Comparison of ENCODE assay signal across 14 cellular contexts in genomic region chr10:85864866-85865526, GRCh38.
DNase-seq lines count a peak whose midpoint lies in the region; ATAC-seq and TF ChIP-seq lines count a peak whose summit lies in the region.
"Had no signal": no experiment of that assay in that cellular context is flagged by ENCODE, and none has a peak within 500 bp of the region (broad histone marks: within the 10 kb centered on the region; RNA-seq: fewer than 3 reads in every experiment).

No MANE protein-coding gene starts in this region.

- in situ Hi-C loops in Panc1 (cut with HindIII; ENCODE audit: low pct_unique_long_range_greater_than_20kb, low sequenced_read_pairs) (no loop called here), GM23248 (cut with MboI) (no loop called here)

- TF ChIP-seq CTCF in Panc1 (IDR thresholded peaks at IDR 0.05) (no peak), hepatocyte (IDR thresholded peaks at IDR 0.05; ENCODE audit: poor library complexity) (no peak)

- H3K79me2 ChIP-seq in hepatocyte: no peaks in the 10 kb centered on the region
- H3K79me2 ChIP-seq in GM23248 (ENCODE audit: insufficient read depth): no peaks in the 10 kb centered on the region

- H3K4me3 ChIP-seq in Panc1 (ENCODE audit: low read depth in 2 of 2, low read length in 2 of 2): no peak overlapping the region
- H3K4me3 ChIP-seq in hepatocyte: no peak overlapping the region
- H3K4me3 ChIP-seq in GM23248: no peak overlapping the region

- no peak overlapping the region for H3K9ac ChIP-seq in GM23248

- H3K9me2 ChIP-seq in hepatocyte (replicated peaks; ENCODE audit: insufficient read depth) (no peaks in the 10 kb centered on the region), GM23248 (ENCODE audit: insufficient read depth) (no peaks in the 10 kb centered on the region)

- H3K36me3 ChIP-seq in Panc1 (ENCODE audit: control insufficient read depth, insufficient read depth, low read length) (no peaks in the 10 kb centered on the region), hepatocyte (replicated peaks; ENCODE audit: insufficient read depth, low read depth) (no peaks in the 10 kb centered on the region), GM23248 (ENCODE audit: low read depth) (no peaks in the 10 kb centered on the region)

- H3K4me1 ChIP-seq in Panc1 (ENCODE audit: control insufficient read depth, insufficient read depth, low read length): no peaks in the 10 kb centered on the region
- peaks cover 17% of the 10 kb centered on the region for H3K4me1 ChIP-seq in hepatocyte (ENCODE audit: insufficient read depth)
- no peaks in the 10 kb centered on the region for H3K4me1 ChIP-seq in GM23248 (ENCODE audit: insufficient read depth)

- no peak overlapping the region for H2AFZ ChIP-seq in hepatocyte
- H2AFZ ChIP-seq in GM23248: no peak overlapping the region

- intact Hi-C loops in Panc1 (cut with micrococcal nuclease; ENCODE audit: unreplicated experiment) (no loop called here), posterior cingulate gyrus (cut with DNase I) (no loop called here)

- POLR2A ChIA-PET in Panc1 (lab: Charles Lee): no interaction called here

- H4K20me1 ChIP-seq in hepatocyte (ENCODE audit: insufficient read depth, poor library complexity, severe bottlenecking): no peaks in the 10 kb centered on the region
- no peaks in the 10 kb centered on the region for H4K20me1 ChIP-seq in GM23248 (ENCODE audit: insufficient read depth)

- no peak for DNase-seq in Panc1 (ENCODE audit: low read depth, low spot score)
- peak; percentile 30 for DNase-seq in hepatocyte (ENCODE audit: low spot score)
- no peak for DNase-seq in posterior cingulate gyrus
- no peak for DNase-seq in GM23248
- DNase-seq in GM19238 (ENCODE audit: insufficient read length, low spot score): no peak
- DNase-seq in hippocampal formation (lab: John Stamatoyannopoulos, UW): no peak
- DNase-seq: CD8-positive, alpha-beta T cell; COR-L47; DMS153; DMS79 treated with DMSO at 0.1 percent for 48 hours; GDM1 had no signal

- H3K27ac ChIP-seq in Panc1 (ENCODE audit: low read length) (no peak overlapping the region), hepatocyte (peak overlapping the region; percentile 58), GM23248 (no peak overlapping the region)

- H3K4me2 ChIP-seq in hepatocyte (no peak overlapping the region), GM23248 (ENCODE audit: unreplicated experiment) (no peak overlapping the region)

- WGBS in hepatocyte (ENCODE audit: low lambda C conversion rate, missing lambda C conversion rate): 54% methylated on average over 3 of the region's 3 CpGs
- WGBS in GM23248 (ENCODE audit: low coverage in 1 of 2, low lambda C conversion rate in 2 of 2, missing lambda C conversion rate in 2 of 2), 2 experiments: 10 to 15% methylated on average over 3 of the region's 3 CpGs

- H3K27me3 ChIP-seq in Panc1 (ENCODE audit: control insufficient read depth, insufficient read depth, low read length) (no peaks in the 10 kb centered on the region), hepatocyte (no peaks in the 10 kb centered on the region), GM23248 (replicated peaks; ENCODE audit: insufficient read depth) (no peaks in the 10 kb centered on the region)

- H3F3A ChIP-seq in GM23248 (ENCODE audit: insufficient read depth): no peaks in the 10 kb centered on the region

- BruUV-seq in Panc1 (replicated peaks; lab: Mats Ljungman, UMichigan): no TSS peak

- CTCF ChIA-PET in Panc1 (lab: Charles Lee): no interaction called here

- no peaks in the 10 kb centered on the region for H3K9me3 ChIP-seq in Panc1 (ENCODE audit: control insufficient read depth, insufficient read depth, low read depth, low read length)
- H3K9me3 ChIP-seq in hepatocyte (ENCODE audit: low read depth): no peaks in the 10 kb centered on the region
- H3K9me3 ChIP-seq in GM23248 (ENCODE audit: low read depth): no peaks in the 10 kb centered on the region

- peak; percentile 73 for ATAC-seq in GM18868 (IDR thresholded peaks at IDR 0.05; ENCODE audit: unreplicated experiment)
- 0 out of 2 replicates have a peak, but pooled peaks have one; percentile 57 for ATAC-seq in Panc1
- ATAC-seq: CD8-positive, alpha-beta T cell; HCT116; HepG2 had no signal
